Comparison of ENCODE assay signal across 4 cellular contexts in genomic region chr1:224040423-224040822, GRCh38.
DNase-seq lines count a peak whose midpoint lies in the region; ATAC-seq, FAIRE-seq and TF ChIP-seq lines count a peak whose summit lies in the region.
"Not testable (repeated sequence)": the region's sequence is repeated elsewhere in the genome, so short reads cannot be mapped to it uniquely, and the experiment has no call there.

No MANE protein-coding gene starts in this region.

- ATAC-seq in mucosa of descending colon = peak; percentile 89

- FAIRE-seq in frontal cortex (lab: Jason Lieb, UNC) = peak; percentile 74

- not testable (repeated sequence) for H3K4me1 ChIP-seq in mucosa of descending colon (ENCODE audit: low read depth)

- intact Hi-C loops in mucosa of descending colon (cut with DNase I, micrococcal nuclease) = not testable (repeated sequence)

- H3K36me3 ChIP-seq in mucosa of descending colon (ENCODE audit: low read depth) = not testable (repeated sequence)

- not testable (repeated sequence) for H3K9me3 ChIP-seq in mucosa of descending colon

- not testable (repeated sequence) for TF ChIP-seq CTCF in LNCaP clone FGC (IDR thresholded peaks at IDR 0.05; ENCODE audit: control insufficient read depth, extremely low read depth, insufficient read depth); VCaP (conservative IDR thresholded peaks at IDR 0.05); mucosa of descending colon (IDR thresholded peaks at IDR 0.05)

- peak; percentile 19 for DNase-seq in LNCaP clone FGC (ENCODE audit: low read depth)
- DNase-seq in frontal cortex (ENCODE audit: low spot score in 2 of 2); mucosa of descending colon: not testable (repeated sequence)

- peak overlapping the region; percentile 93 for H3K27ac ChIP-seq in VCaP

- not testable (repeated sequence) for H3K4me3 ChIP-seq in LNCaP clone FGC (ENCODE audit: low read depth, low read length); mucosa of descending colon
